Comparison of ENCODE assay signal across 15 cellular contexts in the genomic region with DNA sequence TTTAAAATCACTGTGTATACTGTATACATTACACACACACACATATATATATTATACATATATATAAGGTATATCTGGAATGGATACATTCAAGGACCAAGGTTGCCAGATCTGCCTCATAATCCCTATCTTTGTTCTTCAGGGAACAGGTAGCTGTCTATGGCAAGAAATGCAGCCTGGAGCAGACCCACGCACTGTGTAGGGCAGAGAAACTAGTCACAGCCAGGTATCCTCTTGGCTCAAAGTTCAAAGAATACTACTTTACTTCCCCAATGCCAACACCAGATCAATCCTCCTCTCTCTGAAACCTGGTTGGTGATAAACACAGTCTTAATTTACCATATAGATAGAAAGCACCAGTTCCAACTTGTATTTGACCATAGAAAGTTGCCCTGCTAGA.
DNase-seq lines count a peak whose midpoint lies in the region; ATAC-seq and TF ChIP-seq lines count a peak whose summit lies in the region.
"Had no signal": no experiment of that assay in that cellular context is flagged by ENCODE, and none has a peak within 500 bp of the region (broad histone marks: within the 10 kb centered on the region; RNA-seq: fewer than 3 reads in every experiment).

No MANE protein-coding gene starts in this region.

- WGBS in neuronal stem cell (ENCODE audit: extremely low coverage in 2 of 2, insufficient read length in 2 of 2, insufficient replicate concordance in 1 of 2), 2 donors: no CpG with 5 or more reads among the region's 1 CpG
- 38 to 58% methylated on average over 1 of the region's 1 CpG for WGBS in esophagus squamous epithelium, 2 donors

- no peak overlapping the region for H3K9ac ChIP-seq in neuronal stem cell (ENCODE audit: low read depth, low read length, poor library complexity)

- H3K4me3 ChIP-seq in neuronal stem cell (ENCODE audit: low read length in 2 of 2) (no peak overlapping the region), esophagus squamous epithelium (no peak overlapping the region)
- H3K4me3 ChIP-seq: HAP-1 had no signal

- no peak overlapping the region for H4K91ac ChIP-seq in neuronal stem cell (ENCODE audit: low read depth, low read length, poor library complexity)

- peaks cover 2 to 15% of the 10 kb centered on the region in 2 donors for H3K4me1 ChIP-seq in neuronal stem cell (ENCODE audit: control insufficient read depth in 2 of 2, insufficient read depth in 1 of 2, low read depth in 1 of 2, low read length in 2 of 2)
- peaks cover 0 to 19% (median 3%) of the 10 kb centered on the region in 3 donors for H3K4me1 ChIP-seq in esophagus squamous epithelium
- H3K4me1 ChIP-seq: HAP-1 had no signal

- H2BK12ac ChIP-seq in neuronal stem cell (ENCODE audit: low read length): no peak overlapping the region

- no peak overlapping the region for H2AK5ac ChIP-seq in neuronal stem cell (ENCODE audit: low read depth, low read length)

- no peak overlapping the region for H4K8ac ChIP-seq in neuronal stem cell (ENCODE audit: low read depth, low read length)

- no peak overlapping the region for H3K14ac ChIP-seq in neuronal stem cell (ENCODE audit: low read length)

- no peak overlapping the region for H2BK120ac ChIP-seq in neuronal stem cell (ENCODE audit: low read depth, low read length)

- no peak overlapping the region for H3K4me2 ChIP-seq in neuronal stem cell (ENCODE audit: insufficient read depth, low read length, poor library complexity, severe bottlenecking)

- no peak for TF ChIP-seq CTCF in esophagus squamous epithelium (IDR thresholded peaks at IDR 0.05)

- no peaks in the 10 kb centered on the region for H3K36me3 ChIP-seq in neuronal stem cell (replicated peaks in 1 of 2; ENCODE audit: control insufficient read depth in 2 of 2, insufficient read depth in 2 of 2, low read length in 2 of 2)
- H3K36me3 ChIP-seq in esophagus squamous epithelium: no peaks in the 10 kb centered on the region
- H3K36me3 ChIP-seq: HAP-1 had no signal

- no peak overlapping the region for H2AFZ ChIP-seq in neuronal stem cell (ENCODE audit: low read length)

- DNase-seq in left colon (no peak), neuronal stem cell (ENCODE audit: low spot score) (no peak), kidney glomerular epithelial cell (lab: John Stamatoyannopoulos, UW) (no peak), esophagus squamous epithelium (lab: John Stamatoyannopoulos, UW) (no peak)
- DNase-seq: C1 segment of cervical spinal cord; Calu3; CD4-positive, alpha-beta memory T cell; COR-L47; DMS53; DMS79 treated with DMSO at 0.1 percent for 48 hours; GOT3; HFFc6 had no signal

- H3K27ac ChIP-seq in neuronal stem cell (replicated peaks; ENCODE audit: low read length): no peak overlapping the region
- H3K27ac ChIP-seq in esophagus squamous epithelium: no peak overlapping the region

- H2BK5ac ChIP-seq in neuronal stem cell (ENCODE audit: low read length): no peak overlapping the region

- no peak overlapping the region for H3K4ac ChIP-seq in neuronal stem cell (ENCODE audit: low read length)

- H3K27me3 ChIP-seq in neuronal stem cell (ENCODE audit: control insufficient read depth in 3 of 3, insufficient read depth in 3 of 3, low read depth in 1 of 3, low read length in 3 of 3) (no peaks in the 10 kb centered on the region), esophagus squamous epithelium (no peaks in the 10 kb centered on the region)

- H3K18ac ChIP-seq in neuronal stem cell (ENCODE audit: low read length): peak overlapping the region; percentile 74

- no peaks in the 10 kb centered on the region for H3K79me1 ChIP-seq in neuronal stem cell (ENCODE audit: low read depth, low read length)

- H3K23ac ChIP-seq in neuronal stem cell (ENCODE audit: low read depth, low read length, poor library complexity): no peak overlapping the region

- H3K9me3 ChIP-seq in neuronal stem cell (replicated peaks in 1 of 2; ENCODE audit: control insufficient read depth in 2 of 2, insufficient read depth in 1 of 2, low read depth in 1 of 2, low read length in 2 of 2): no peaks in the 10 kb centered on the region
- H3K9me3 ChIP-seq in esophagus squamous epithelium: peaks cover 0 to 7% (median 3%) of the 10 kb centered on the region in 3 donors
- H3K9me3 ChIP-seq: HAP-1 had no signal

- ATAC-seq in esophagus mucosa (peak; percentile 41), left colon (peak; percentile 53), HG02798 (IDR thresholded peaks at IDR 0.05; ENCODE audit: poor library complexity, unreplicated experiment) (no peak)

- no peak overlapping the region for H2BK15ac ChIP-seq in neuronal stem cell (ENCODE audit: low read length)

- TF ChIP-seq POLR2A in esophagus squamous epithelium (IDR thresholded peaks at IDR 0.05): no peak

- intact Hi-C loops in left colon (cut with DNase I, micrococcal nuclease): no loop called here
- intact Hi-C loops in esophagus squamous epithelium (cut with DNase I): no loop called here
